Comparison of ENCODE assay signal across 13 cellular contexts in genomic region chr7:36651404-36651803, GRCh38.
DNase-seq lines count a peak whose midpoint lies in the region; ATAC-seq, FAIRE-seq and TF ChIP-seq lines count a peak whose summit lies in the region.
"Had no signal": no experiment of that assay in that cellular context is flagged by ENCODE, and none has a peak within 500 bp of the region (broad histone marks: within the 10 kb centered on the region; RNA-seq: fewer than 3 reads in every experiment).

No MANE protein-coding gene starts in this region.

- H2BK120ac ChIP-seq in mesendoderm (ENCODE audit: low read depth, low read length) = no peak overlapping the region

- no peak overlapping the region for H4K8ac ChIP-seq in mesendoderm (ENCODE audit: low read depth, low read length)

- no peaks in the 10 kb centered on the region for H4K20me1 ChIP-seq in osteoblast (ENCODE audit: insufficient read depth, low read length)

- peaks cover 2% of the 10 kb centered on the region for H3K36me3 Mint-ChIP-seq in T-helper 17 cell (ENCODE audit: low read depth)
- H3K36me3 Mint-ChIP-seq: type B pancreatic cell had no signal

- H3K56ac ChIP-seq in mesendoderm (ENCODE audit: low read length) = no peak overlapping the region

- H3K79me1 ChIP-seq in mesendoderm (ENCODE audit: low read length) = no peaks in the 10 kb centered on the region

- no peak overlapping the region for H3K23ac ChIP-seq in mesendoderm (ENCODE audit: low read length)

- H3K27me3 ChIP-seq in RWPE2 (ENCODE audit: insufficient read depth, poor library complexity, severe bottlenecking) (no peaks in the 10 kb centered on the region), osteoblast (ENCODE audit: insufficient read depth, low read length) (no peaks in the 10 kb centered on the region), mesendoderm (ENCODE audit: insufficient read depth, low read length, poor library complexity) (no peaks in the 10 kb centered on the region), vagina (no peaks in the 10 kb centered on the region)

- TF ChIP-seq CTCF in RWPE2 (IDR thresholded peaks at IDR 0.05; ENCODE audit: poor library complexity, severe bottlenecking) (no peak), fibroblast of mammary gland (conservative IDR thresholded peaks at IDR 0.05; ENCODE audit: control insufficient read depth, insufficient read depth, low read depth, low read length) (no peak), osteoblast (IDR thresholded peaks at IDR 0.05; ENCODE audit: extremely low read depth, low read depth, low read length) (no peak), vagina (IDR thresholded peaks at IDR 0.05) (no peak)

- DNase-seq in GM03348 (ENCODE audit: low spot score) = peak; percentile 22
- no peak for DNase-seq in RWPE2 (ENCODE audit: low spot score)
- DNase-seq in fibroblast of mammary gland (ENCODE audit: low read depth) = peak; percentile 81
- DNase-seq in osteoblast (ENCODE audit: insufficient read length, low spot score, missing footprints) = peak; percentile 50
- no peak for DNase-seq in mesendoderm
- DNase-seq in vagina (ENCODE audit: extremely low spot score in 2 of 2) = no peak
- DNase-seq in T-helper 17 cell = no peak
- DNase-seq in frontal cortex (ENCODE audit: low spot score in 2 of 2) = no peak
- DNase-seq: activated CD4-positive, alpha-beta T cell treated with anti-CD3 and anti-CD28 coated beads, Interleukin-2, amount 50 U/mL, for 48 hours; nucleus accumbens had no signal

- H3K9me3 ChIP-seq in RWPE2 (ENCODE audit: severe bottlenecking) (no peaks in the 10 kb centered on the region), osteoblast (ENCODE audit: low read depth, low read length) (no peaks in the 10 kb centered on the region), vagina (no peaks in the 10 kb centered on the region), T-helper 17 cell (ENCODE audit: control insufficient read depth, low read length, poor library complexity, severe bottlenecking) (no peaks in the 10 kb centered on the region)

- H3K4me1 ChIP-seq in RWPE2 (ENCODE audit: insufficient read depth, poor library complexity, severe bottlenecking) = peaks cover 33% of the 10 kb centered on the region
- H3K4me1 ChIP-seq in osteoblast (ENCODE audit: insufficient read depth, low read length) = peaks cover 29% of the 10 kb centered on the region
- peaks cover 4% of the 10 kb centered on the region for H3K4me1 ChIP-seq in mesendoderm (ENCODE audit: control insufficient read depth, low read depth, low read length)
- H3K4me1 ChIP-seq in vagina = no peaks in the 10 kb centered on the region

- no peak overlapping the region for H2BK5ac ChIP-seq in mesendoderm (ENCODE audit: low read length)

- no peak overlapping the region for H2AK5ac ChIP-seq in mesendoderm (ENCODE audit: low read length)

- no peaks in the 10 kb centered on the region for H3K36me3 ChIP-seq in RWPE2 (ENCODE audit: low read depth)
- H3K36me3 ChIP-seq in osteoblast (ENCODE audit: insufficient read depth, low read length) = no peaks in the 10 kb centered on the region
- H3K36me3 ChIP-seq in mesendoderm (ENCODE audit: control insufficient read depth, insufficient read depth, low read length) = no peaks in the 10 kb centered on the region
- H3K36me3 ChIP-seq in vagina = no peaks in the 10 kb centered on the region

- H3K4me3 Mint-ChIP-seq in T-helper 17 cell = no peak overlapping the region
- H3K4me3 Mint-ChIP-seq: T-helper 1 cell treated with Interleukin-12 subunit alpha and Interleukin-12 subunit beta and Interleukin-4 antibody, amounts not matched to agents 30 μg/mL and 1 μg/mL, for 36 hours; type B pancreatic cell had no signal

- ATAC-seq in RWPE2 (ENCODE audit: low read depth) = peak; percentile 88
- ATAC-seq in T-helper 17 cell = no peak

- H3K18ac ChIP-seq in mesendoderm (ENCODE audit: low read length) = no peak overlapping the region

- no peak for TF ChIP-seq POLR2A in vagina (IDR thresholded peaks at IDR 0.05)

- no peak for FAIRE-seq in frontal cortex (lab: Jason Lieb, UNC)
- FAIRE-seq: colon had no signal

- intact Hi-C loops in vagina (cut with DNase I) = no loop called here

- WGBS in mesendoderm (ENCODE audit: extremely low coverage, insufficient coverage, low lambda C conversion rate) = no CpG with 5 or more reads among the region's 2 CpGs

- no peaks in the 10 kb centered on the region for H3K79me2 ChIP-seq in osteoblast (ENCODE audit: insufficient read depth, low read length)
- no peaks in the 10 kb centered on the region for H3K79me2 ChIP-seq in mesendoderm (ENCODE audit: control insufficient read depth, insufficient read depth, low read length)

- no peak overlapping the region for H3K27ac Mint-ChIP-seq in T-helper 17 cell
- H3K27ac Mint-ChIP-seq: T-helper 1 cell treated with Interleukin-12 subunit alpha and Interleukin-12 subunit beta and Interleukin-4 antibody, amounts not matched to agents 30 μg/mL and 1 μg/mL, for 36 hours; type B pancreatic cell had no signal

- no peak overlapping the region for H3K4me3 ChIP-seq in RWPE2 (ENCODE audit: severe bottlenecking)
- H3K4me3 ChIP-seq in fibroblast of mammary gland (ENCODE audit: control insufficient read depth, low read depth, low read length) = no peak overlapping the region
- no peak overlapping the region for H3K4me3 ChIP-seq in osteoblast (ENCODE audit: insufficient read depth, low read length)
- no peak overlapping the region for H3K4me3 ChIP-seq in mesendoderm (ENCODE audit: low read length)
- no peak overlapping the region for H3K4me3 ChIP-seq in vagina

- no peak overlapping the region for H2AFZ ChIP-seq in osteoblast (ENCODE audit: low read length)

- no peak overlapping the region for H2BK15ac ChIP-seq in mesendoderm (replicated peaks; ENCODE audit: low read depth)

- no peak overlapping the region for H4K5ac ChIP-seq in mesendoderm (ENCODE audit: low read length)

- H3K4me2 ChIP-seq in osteoblast (ENCODE audit: insufficient read depth, low read length) (no peak overlapping the region), mesendoderm (ENCODE audit: low read length) (no peak overlapping the region)

- H3K27me3 Mint-ChIP-seq in T-helper 17 cell = peaks cover 12% of the 10 kb centered on the region

- peak overlapping the region; percentile 50 for H3K27ac ChIP-seq in RWPE2 (ENCODE audit: poor library complexity, severe bottlenecking)
- H3K27ac ChIP-seq in osteoblast (ENCODE audit: low read depth, low read length) = peak overlapping the region; percentile 7
- no peak overlapping the region for H3K27ac ChIP-seq in mesendoderm (ENCODE audit: low read depth, low read length)
- no peak overlapping the region for H3K27ac ChIP-seq in vagina

- H3K9ac ChIP-seq in mesendoderm (ENCODE audit: low read length) = no peak overlapping the region

- H3K4me1 Mint-ChIP-seq in T-helper 17 cell = no peaks in the 10 kb centered on the region

- H3K4ac ChIP-seq in mesendoderm (ENCODE audit: low read depth, low read length) = no peak overlapping the region

Comparison
In these comparisons a context has a peak if more than half of its experiments do, and no peak if none do; other contexts are left out.
1. DNase-seq: peak in GM03348 (single experiment), fibroblast of mammary gland (single experiment) and osteoblast (single experiment); none in RWPE2 (single experiment), mesendoderm (single experiment), vagina (0 of 2), T-helper 17 cell (0 of 3) and frontal cortex (0 of 2).
2. H3K27ac ChIP-seq: peak in RWPE2 (single experiment) and osteoblast (single experiment); none in mesendoderm (single experiment) and vagina (single experiment).